In the genomic region with DNA sequence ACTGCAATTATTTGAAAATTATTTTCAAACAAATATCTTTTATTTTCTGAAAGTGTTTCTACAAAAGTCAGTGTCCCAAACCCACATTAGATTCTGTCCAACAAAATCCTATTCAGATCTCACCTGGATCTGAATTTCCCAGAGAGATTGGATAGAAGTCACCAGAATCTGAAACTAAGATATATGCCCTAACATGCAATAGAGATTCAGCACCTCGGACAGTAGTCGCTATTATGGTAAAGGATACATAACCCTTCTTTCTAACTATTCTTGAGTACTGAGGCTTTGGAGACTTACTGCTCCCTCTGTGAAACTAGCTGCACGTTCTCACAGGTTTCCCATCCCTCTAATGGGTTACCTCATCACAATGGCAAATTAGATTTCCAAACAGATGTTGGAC, we compare ENCODE assay signal across 15 cellular contexts.
DNase-seq lines count a peak whose midpoint lies in the region; ATAC-seq and TF ChIP-seq lines count a peak whose summit lies in the region.
"Had no signal": no experiment of that assay in that cellular context is flagged by ENCODE, and none has a peak within 500 bp of the region (broad histone marks: within the 10 kb centered on the region; RNA-seq: fewer than 3 reads in every experiment).

No MANE protein-coding gene starts in this region.

- H3K4me3 ChIP-seq in cardiac muscle cell (no peak overlapping the region), heart left ventricle (no peak overlapping the region), SJCRH30 (no peak overlapping the region), fibroblast of mammary gland (ENCODE audit: control insufficient read depth, low read depth, low read length) (no peak overlapping the region)
- H3K4me3 ChIP-seq: coronary artery, right atrium auricular region, tibial nerve had no signal

- no peak overlapping the region for H3K27ac Mint-ChIP-seq in natural killer cell

- H3K4me3 Mint-ChIP-seq in natural killer cell = no peak overlapping the region
- H3K4me3 Mint-ChIP-seq: IgD-negative memory B cell had no signal

- no peak for TF ChIP-seq POLR2A in heart left ventricle (IDR thresholded peaks at IDR 0.05)

- H3K4me1 ChIP-seq in cardiac muscle cell (ENCODE audit: low read depth) (no peaks in the 10 kb centered on the region), heart left ventricle (no peaks in the 10 kb centered on the region), SJCRH30 (no peaks in the 10 kb centered on the region)
- H3K4me1 ChIP-seq: right atrium auricular region, tibial nerve had no signal

- TF ChIP-seq CTCF in cardiac muscle cell (IDR thresholded peaks at IDR 0.05; ENCODE audit: low read depth, low read length) (no peak), heart left ventricle (IDR thresholded peaks at IDR 0.05) (no peak), fibroblast of mammary gland (conservative IDR thresholded peaks at IDR 0.05; ENCODE audit: control insufficient read depth, insufficient read depth, low read depth, low read length) (no peak), natural killer cell (IDR thresholded peaks at IDR 0.05) (no peak)

- no peak for ATAC-seq in heart left ventricle
- ATAC-seq in natural killer cell = no peak
- no peak for ATAC-seq in GM18870 (IDR thresholded peaks at IDR 0.05; ENCODE audit: unreplicated experiment)
- ATAC-seq: activated CD4-positive, CD25-positive, alpha-beta regulatory T cell treated with anti-CD3 and anti-CD28 coated beads, Interleukin-2, amount 50 U/mL, for 24 hours had no signal

- H3K36me3 ChIP-seq in cardiac muscle cell (no peaks in the 10 kb centered on the region), heart left ventricle (no peaks in the 10 kb centered on the region), SJCRH30 (no peaks in the 10 kb centered on the region)
- H3K36me3 ChIP-seq: right atrium auricular region, tibial nerve had no signal

- no peak overlapping the region for H3K27ac ChIP-seq in cardiac muscle cell
- no peak overlapping the region for H3K27ac ChIP-seq in heart left ventricle
- no peak overlapping the region for H3K27ac ChIP-seq in SJCRH30
- H3K27ac ChIP-seq: coronary artery, right atrium auricular region, tibial nerve had no signal

- H3K9me3 ChIP-seq in cardiac muscle cell (ENCODE audit: low read depth) = no peaks in the 10 kb centered on the region
- no peaks in the 10 kb centered on the region for H3K9me3 ChIP-seq in heart left ventricle
- no peaks in the 10 kb centered on the region for H3K9me3 ChIP-seq in SJCRH30 (replicated peaks)
- H3K9me3 ChIP-seq: right atrium auricular region, tibial nerve had no signal

- peaks cover 6 to 57% of the 10 kb centered on the region in 2 donors for H3K27me3 Mint-ChIP-seq in natural killer cell (ENCODE audit: low read depth in 2 of 2)

- peaks cover 4 to 6% of the 10 kb centered on the region in 2 donors for H3K4me1 Mint-ChIP-seq in natural killer cell
- H3K4me1 Mint-ChIP-seq: IgD-negative memory B cell had no signal

- intact Hi-C loops in heart left ventricle (cut with DNase I) (no loop called here), natural killer cell (cut with micrococcal nuclease) (no loop called here)

- H3K36me3 Mint-ChIP-seq in natural killer cell = no peaks in the 10 kb centered on the region
- H3K36me3 Mint-ChIP-seq: IgD-negative memory B cell had no signal

- WGBS in heart left ventricle, 4 donors = 4 to 7% (median 7%) methylated on average over 3 of the region's 3 CpGs

- H3K27me3 ChIP-seq in cardiac muscle cell (no peaks in the 10 kb centered on the region), heart left ventricle (peaks cover 0 to 16% (median 0%) of the 10 kb centered on the region in 9 donors), SJCRH30 (no peaks in the 10 kb centered on the region)
- H3K27me3 ChIP-seq: right atrium auricular region, tibial nerve had no signal

- DNase-seq in cardiac muscle cell (ENCODE audit: low read depth in 1 of 2, low spot score in 1 of 2) (peak; percentile 24 to 86), heart left ventricle (no peak), SJCRH30 (peak; percentile 19 to 50), fibroblast of mammary gland (ENCODE audit: low read depth) (peak; percentile 15), stromal cell of bone marrow (ENCODE audit: low read depth) (peak; percentile 2), natural killer cell (no peak), hepatic stellate cell (ENCODE audit: low spot score) (no peak)
- DNase-seq: glutamatergic neuron, SHP77 had no signal

- H3K9me3 Mint-ChIP-seq in natural killer cell = no peaks in the 10 kb centered on the region

Comparison
In these comparisons a context has a peak if more than half of its experiments do, and no peak if none do; other contexts are left out.
1. DNase-seq: peak in cardiac muscle cell (2 of 2), SJCRH30 (2 of 2), fibroblast of mammary gland (single experiment) and stromal cell of bone marrow (single experiment); none in heart left ventricle (0 of 5), natural killer cell (single experiment) and hepatic stellate cell (single experiment).